Comparison of ENCODE assay signal across 14 cellular contexts in the genomic region with DNA sequence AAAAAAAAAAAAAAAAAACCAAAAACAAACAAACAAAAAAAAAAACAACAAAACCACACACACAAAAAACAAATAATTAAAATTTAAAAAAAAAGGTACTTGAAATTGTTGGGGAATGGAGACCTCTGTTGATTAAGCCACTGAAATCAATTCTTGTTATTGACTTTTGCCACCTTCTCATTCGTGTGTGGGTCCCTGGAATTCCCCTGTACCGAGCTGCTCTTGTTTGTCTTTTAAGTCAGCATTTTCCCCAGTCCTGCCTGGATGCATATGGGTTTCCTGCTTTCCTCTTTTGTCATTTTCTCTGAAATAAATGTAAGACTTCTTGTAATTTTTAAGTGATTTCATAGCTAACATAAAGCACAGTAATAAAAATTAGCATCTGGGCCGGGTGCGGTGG. TPM values are rescaled to one million over a fixed set of nuclear protein-coding genes. Genes with fewer than 3 reads are reported as not detected.
A peak's percentile ranks its signal among the peaks of the same experiment; 100 is the strongest.
DNase-seq lines count a peak whose midpoint lies in the region; ATAC-seq and TF ChIP-seq lines count a peak whose summit lies in the region.
"Had no signal": no experiment of that assay in that cellular context is flagged by ENCODE, and none has a peak within 500 bp of the region (broad histone marks: within the 10 kb centered on the region; RNA-seq: fewer than 3 reads in every experiment).

No MANE protein-coding gene starts in this region.

- in situ Hi-C loops in HAP-1 (cut with MboI; ENCODE audit: low sequenced_read_pairs): no loop called here

- peak; percentile 58 for DNase-seq in activated CD4-positive, alpha-beta T cell treated with anti-CD3 and anti-CD28 coated beads, Interleukin-2, amount 10 ng/mL, durations not matched to agents 24 days and 14 days
- DNase-seq in activated CD4-positive, alpha-beta T cell treated with anti-CD3 and anti-CD28 coated beads, Interleukin-2, amount 50 U/mL, for 1 hour: no peak
- DNase-seq in HuH-7 (ENCODE audit: low spot score) (peak; percentile 10), progenitor cell of endocrine pancreas (ENCODE audit: low spot score, unreplicated experiment) (no peak), HAP-1 (ENCODE audit: low spot score in 2 of 2) (no peak), NOMO-1 treated with DMSO at 0.1 percent for 48 hours (lab: John Stamatoyannopoulos, UW; ENCODE audit: unreplicated experiment) (no peak)
- DNase-seq in activated naive CD8-positive, alpha-beta T cell treated with anti-CD3 and anti-CD28 coated beads, Interleukin-2, amount 50 U/mL, for 24 hours: no peak
- DNase-seq: H7; NCI-H2081 treated with DMSO at 0.1 percent for 48 hours; NK-92 treated with Interleukin-12 subunit alpha and Interleukin-12 subunit beta, amount 100 ng/mL, for 24 hours had no signal

- H3K4me3 Mint-ChIP-seq in activated CD4-positive, alpha-beta T cell treated with anti-CD3 and anti-CD28 coated beads, Interleukin-2, amount 10 ng/mL, durations not matched to agents 24 days and 14 days: no peak overlapping the region
- no peak overlapping the region for H3K4me3 Mint-ChIP-seq in activated naive CD8-positive, alpha-beta T cell treated with anti-CD3 and anti-CD28 coated beads, Interleukin-2, amount 50 U/mL, for 24 hours
- no peak overlapping the region for H3K4me3 Mint-ChIP-seq in progenitor cell of endocrine pancreas (ENCODE audit: low read depth)

- H3K27me3 Mint-ChIP-seq in activated CD4-positive, alpha-beta T cell treated with anti-CD3 and anti-CD28 coated beads, Interleukin-2, amount 10 ng/mL, durations not matched to agents 24 days and 14 days: no peaks in the 10 kb centered on the region
- no peaks in the 10 kb centered on the region for H3K27me3 Mint-ChIP-seq in activated naive CD8-positive, alpha-beta T cell treated with anti-CD3 and anti-CD28 coated beads, Interleukin-2, amount 50 U/mL, for 24 hours
- H3K27me3 Mint-ChIP-seq in progenitor cell of endocrine pancreas: no peaks in the 10 kb centered on the region

- peaks cover 33% of the 10 kb centered on the region for H3K36me3 Mint-ChIP-seq in activated CD4-positive, alpha-beta T cell treated with anti-CD3 and anti-CD28 coated beads, Interleukin-2, amount 10 ng/mL, durations not matched to agents 24 days and 14 days (ENCODE audit: low read depth)
- H3K36me3 Mint-ChIP-seq in activated naive CD8-positive, alpha-beta T cell treated with anti-CD3 and anti-CD28 coated beads, Interleukin-2, amount 50 U/mL, for 24 hours (ENCODE audit: low read depth): peaks cover 24% of the 10 kb centered on the region
- peaks cover 20% of the 10 kb centered on the region for H3K36me3 Mint-ChIP-seq in progenitor cell of endocrine pancreas (ENCODE audit: insufficient read depth)

- no peaks in the 10 kb centered on the region for H3K4me1 ChIP-seq in HAP-1

- peaks cover 30% of the 10 kb centered on the region for H3K4me1 Mint-ChIP-seq in activated CD4-positive, alpha-beta T cell treated with anti-CD3 and anti-CD28 coated beads, Interleukin-2, amount 10 ng/mL, durations not matched to agents 24 days and 14 days
- H3K4me1 Mint-ChIP-seq in activated naive CD8-positive, alpha-beta T cell treated with anti-CD3 and anti-CD28 coated beads, Interleukin-2, amount 50 U/mL, for 24 hours: peaks cover 53% of the 10 kb centered on the region
- H3K4me1 Mint-ChIP-seq in progenitor cell of endocrine pancreas (ENCODE audit: low read depth): peaks cover 10% of the 10 kb centered on the region

- H3K9me3 ChIP-seq in HAP-1: no peaks in the 10 kb centered on the region
- H3K9me3 ChIP-seq: left lung, SJSA1, thoracic aorta had no signal

- H3K9me3 Mint-ChIP-seq in activated CD4-positive, alpha-beta T cell treated with anti-CD3 and anti-CD28 coated beads, Interleukin-2, amount 10 ng/mL, durations not matched to agents 24 days and 14 days: no peaks in the 10 kb centered on the region
- H3K9me3 Mint-ChIP-seq in activated naive CD8-positive, alpha-beta T cell treated with anti-CD3 and anti-CD28 coated beads, Interleukin-2, amount 50 U/mL, for 24 hours: no peaks in the 10 kb centered on the region
- H3K9me3 Mint-ChIP-seq in progenitor cell of endocrine pancreas (ENCODE audit: low read depth): no peaks in the 10 kb centered on the region

- no peaks in the 10 kb centered on the region for H3K27me3 ChIP-seq in HAP-1 (ENCODE audit: low read depth)
- H3K27me3 ChIP-seq: left lung, SJSA1 had no signal

- no peak overlapping the region for H3K4me3 ChIP-seq in HAP-1
- H3K4me3 ChIP-seq: left lung, SJSA1, thoracic aorta had no signal

- peak overlapping the region; percentile 65 for H3K27ac Mint-ChIP-seq in activated CD4-positive, alpha-beta T cell treated with anti-CD3 and anti-CD28 coated beads, Interleukin-2, amount 10 ng/mL, durations not matched to agents 24 days and 14 days
- peak overlapping the region; percentile 80 for H3K27ac Mint-ChIP-seq in activated naive CD8-positive, alpha-beta T cell treated with anti-CD3 and anti-CD28 coated beads, Interleukin-2, amount 50 U/mL, for 24 hours
- H3K27ac Mint-ChIP-seq in progenitor cell of endocrine pancreas: peak overlapping the region; percentile 77

- no peak for TF ChIP-seq CTCF in progenitor cell of endocrine pancreas (IDR thresholded peaks at IDR 0.05; ENCODE audit: unreplicated experiment)

- intact Hi-C loops in activated CD4-positive, alpha-beta T cell treated with anti-CD3 and anti-CD28 coated beads, Interleukin-2, amount 10 ng/mL, durations not matched to agents 24 days and 14 days (cut with micrococcal nuclease): no loop called here

- H3K36me3 ChIP-seq in HAP-1 (replicated peaks): peaks cover 22% of the 10 kb centered on the region

- ATAC-seq in activated naive CD8-positive, alpha-beta T cell treated with anti-CD3 and anti-CD28 coated beads, Interleukin-2, amount 50 U/mL, for 24 hours: no peak
- no peak for ATAC-seq in GM21528 (IDR thresholded peaks at IDR 0.05; ENCODE audit: low FRiP score, unreplicated experiment)
- ATAC-seq: left lung had no signal

RNA-seq across cellular contexts. Expression of a gene that starts 45.5 kb away (rescaled TPM):
- total RNA-seq in activated CD4-positive, alpha-beta T cell treated with anti-CD3 and anti-CD28 coated beads, Interleukin-2, amount 10 ng/mL, durations not matched to agents 24 days and 14 days: 85.2 and 86.7 TPM in 2 replicates
- 128 and 135 TPM in 2 replicates for total RNA-seq in progenitor cell of endocrine pancreas

Comparison
In these comparisons a context has a peak if more than half of its experiments do, and no peak if none do; other contexts are left out.
1. DNase-seq: peak in activated CD4-positive, alpha-beta T cell treated with anti-CD3 and anti-CD28 coated beads, Interleukin-2, amount 10 ng/mL, durations not matched to agents 24 days and 14 days (single experiment) and HuH-7 (single experiment); none in activated CD4-positive, alpha-beta T cell treated with anti-CD3 and anti-CD28 coated beads, Interleukin-2, amount 50 U/mL, for 1 hour (single experiment), activated naive CD8-positive, alpha-beta T cell treated with anti-CD3 and anti-CD28 coated beads, Interleukin-2, amount 50 U/mL, for 24 hours (single experiment), progenitor cell of endocrine pancreas (single experiment), HAP-1 (0 of 2) and NOMO-1 treated with DMSO at 0.1 percent for 48 hours (single experiment).
2. Peak in every context shown above with its lines, with median percentiles within 50 percentile points of each other: H3K27ac Mint-ChIP-seq.